26 cellular contexts compared by ENCODE assay signal in the genomic region with DNA sequence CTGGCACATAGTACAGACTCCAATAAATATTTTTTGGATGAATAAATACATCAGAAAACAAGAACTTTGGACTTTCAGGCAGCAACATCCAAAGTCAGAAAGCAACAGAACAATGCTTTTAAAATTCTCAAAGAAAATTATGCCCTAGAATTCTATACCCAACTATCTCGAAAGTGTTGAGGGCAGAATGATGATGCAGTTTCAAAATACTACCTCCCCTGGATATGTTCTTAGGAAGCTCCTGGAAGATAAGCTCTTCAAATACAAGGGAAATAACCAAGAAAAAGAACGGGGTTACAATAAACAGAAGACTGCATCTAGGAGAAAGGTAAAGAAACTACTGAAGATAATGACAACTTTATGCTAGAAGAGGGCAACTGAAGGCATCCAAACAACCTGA.
"Had no signal": no experiment of that assay in that cellular context is flagged by ENCODE, and none has a peak within 500 bp of the region (broad histone marks: within the 10 kb centered on the region; RNA-seq: fewer than 3 reads in every experiment).

No MANE protein-coding gene starts in this region.

- H3K36me3 Mint-ChIP-seq: activated naive CD4-positive, alpha-beta T cell treated with anti-CD3 and anti-CD28 coated beads, Interleukin-2, amount 10 ng/mL, durations not matched to agents 7 days and 5 days; immature natural killer cell; naive B cell had no signal

- H3K9me3 Mint-ChIP-seq: activated CD4-positive, alpha-beta memory T cell treated with anti-CD3 and anti-CD28 coated beads, Interleukin-2, amount 10 ng/mL, durations not matched to agents 7 days and 5 days; activated CD4-positive, alpha-beta T cell treated with anti-CD3 and anti-CD28 coated beads, Interleukin-2, amount 10 ng/mL, durations not matched to agents 24 days and 14 days; activated naive CD4-positive, alpha-beta T cell treated with anti-CD3 and anti-CD28 coated beads, Interleukin-2, amount 10 ng/mL, durations not matched to agents 7 days and 5 days; activated T-cell treated with anti-CD3 and anti-CD28 coated beads, Interleukin-2, amount 50 U/mL, for 72 hours; immature natural killer cell; naive B cell; T-helper 1 cell treated with Interleukin-12 subunit alpha and Interleukin-12 subunit beta and Interleukin-4 antibody, amounts not matched to agents 30 μg/mL and 1 μg/mL, for 36 hours had no signal

- DNase-seq: activated CD4-positive, alpha-beta memory T cell treated with anti-CD3 and anti-CD28 coated beads, Interleukin-2, amount 10 ng/mL, durations not matched to agents 7 days and 5 days; activated CD4-positive, alpha-beta T cell treated with anti-CD3 and anti-CD28 coated beads, Interleukin-2, amount 10 ng/mL, durations not matched to agents 24 days and 14 days; activated effector memory CD4-positive, alpha-beta T cell treated with anti-CD3 and anti-CD28 coated beads, Interleukin-2, amount 50 U/mL, for 16 hours; activated naive CD4-positive, alpha-beta T cell treated with anti-CD3 and anti-CD28 coated beads, Interleukin-2, amount 10 ng/mL, durations not matched to agents 7 days and 5 days; activated T-cell treated with anti-CD3 and anti-CD28 coated beads, Interleukin-2, amount 50 U/mL, for 72 hours; body of pancreas; caudate nucleus; dermis blood vessel endothelial cell; effector memory CD4-positive, alpha-beta T cell; foreskin keratinocyte; immature natural killer cell; left lung; naive B cell; occipital lobe; posterior cingulate gyrus; sigmoid colon; spleen; stimulated activated CD4-positive, alpha-beta T cell treated with anti-CD3 and anti-CD28 coated beads, Interleukin-4, amount 100 ng/mL, for 24 hours; stimulated activated naive CD8-positive, alpha-beta T cell treated with anti-CD3 and anti-CD28 coated beads, Interleukin-15, Interleukin-2, amounts not matched to agents 100 U/mL and 50 U/mL, for 24 hours; substantia nigra; thyroid gland; upper lobe of right lung had no signal

- ATAC-seq: activated CD4-positive, CD25-positive, alpha-beta regulatory T cell treated with anti-CD3 and anti-CD28 coated beads, Interleukin-2, amount 50 U/mL, for 24 hours; activated T-cell treated with anti-CD3 and anti-CD28 coated beads, Interleukin-2, amount 50 U/mL, for 72 hours; body of pancreas; stimulated activated naive CD8-positive, alpha-beta T cell treated with anti-CD3 and anti-CD28 coated beads, Interleukin-15, Interleukin-2, amounts not matched to agents 100 U/mL and 50 U/mL, for 24 hours had no signal

- H3K9me3 ChIP-seq: body of pancreas, left lung, sigmoid colon, spleen, thyroid gland, upper lobe of right lung had no signal

- H3K4me3 Mint-ChIP-seq: activated CD4-positive, alpha-beta memory T cell treated with anti-CD3 and anti-CD28 coated beads, Interleukin-2, amount 10 ng/mL, durations not matched to agents 7 days and 5 days; activated CD4-positive, alpha-beta T cell treated with anti-CD3 and anti-CD28 coated beads, Interleukin-2, amount 10 ng/mL, durations not matched to agents 24 days and 14 days; activated naive CD4-positive, alpha-beta T cell treated with anti-CD3 and anti-CD28 coated beads, Interleukin-2, amount 10 ng/mL, durations not matched to agents 7 days and 5 days; activated T-cell treated with anti-CD3 and anti-CD28 coated beads, Interleukin-2, amount 50 U/mL, for 72 hours; immature natural killer cell; naive B cell; T-helper 1 cell treated with Interleukin-12 subunit alpha and Interleukin-12 subunit beta and Interleukin-4 antibody, amounts not matched to agents 30 μg/mL and 1 μg/mL, for 36 hours had no signal

- H3K27me3 ChIP-seq: body of pancreas, foreskin keratinocyte, left lung, sigmoid colon, spleen, thyroid gland, upper lobe of right lung had no signal

- H3K27ac Mint-ChIP-seq: activated CD4-positive, alpha-beta memory T cell treated with anti-CD3 and anti-CD28 coated beads, Interleukin-2, amount 10 ng/mL, durations not matched to agents 7 days and 5 days; activated CD4-positive, alpha-beta T cell treated with anti-CD3 and anti-CD28 coated beads, Interleukin-2, amount 10 ng/mL, durations not matched to agents 24 days and 14 days; activated naive CD4-positive, alpha-beta T cell treated with anti-CD3 and anti-CD28 coated beads, Interleukin-2, amount 10 ng/mL, durations not matched to agents 7 days and 5 days; activated T-cell treated with anti-CD3 and anti-CD28 coated beads, Interleukin-2, amount 50 U/mL, for 72 hours; immature natural killer cell; naive B cell; T-helper 1 cell treated with Interleukin-12 subunit alpha and Interleukin-12 subunit beta and Interleukin-4 antibody, amounts not matched to agents 30 μg/mL and 1 μg/mL, for 36 hours had no signal

- H3K36me3 ChIP-seq: left lung, sigmoid colon, spleen, thyroid gland, upper lobe of right lung had no signal

- H3K27ac ChIP-seq: body of pancreas, foreskin keratinocyte, left lung, sigmoid colon, thyroid gland, upper lobe of right lung, VCaP had no signal

- H3K27me3 Mint-ChIP-seq: activated CD4-positive, alpha-beta memory T cell treated with anti-CD3 and anti-CD28 coated beads, Interleukin-2, amount 10 ng/mL, durations not matched to agents 7 days and 5 days; activated CD4-positive, alpha-beta T cell treated with anti-CD3 and anti-CD28 coated beads, Interleukin-2, amount 10 ng/mL, durations not matched to agents 24 days and 14 days; activated naive CD4-positive, alpha-beta T cell treated with anti-CD3 and anti-CD28 coated beads, Interleukin-2, amount 10 ng/mL, durations not matched to agents 7 days and 5 days; naive B cell had no signal

- H3K4me3 ChIP-seq: body of pancreas, left lung, lung, sigmoid colon, spleen, thyroid gland, upper lobe of right lung had no signal
